In genomic region chr4:128854433-128854832, GRCh38 we compare ENCODE assay signal across 9 cellular contexts. TPM values are rescaled to one million over a fixed set of nuclear protein-coding genes. Genes with fewer than 3 reads are reported as not detected.
A peak's percentile ranks its signal among the peaks of the same experiment; 100 is the strongest.
DNase-seq lines count a peak whose midpoint lies in the region; ATAC-seq, FAIRE-seq and TF ChIP-seq lines count a peak whose summit lies in the region.
"Had no signal": no experiment of that assay in that cellular context is flagged by ENCODE, and none has a peak within 500 bp of the region (broad histone marks: within the 10 kb centered on the region; RNA-seq: fewer than 3 reads in every experiment).

No MANE protein-coding gene starts in this region.

- ATAC-seq in GM18519 (IDR thresholded peaks at IDR 0.05; ENCODE audit: low FRiP score, unreplicated experiment) (peak; percentile 79), mucosa of descending colon (peak; percentile 61), left lobe of liver (no peak)

- no peak overlapping the region for H3K4me3 ChIP-seq in mucosa of descending colon

- H3K9me3 Mint-ChIP-seq in HFFc6 = no peaks in the 10 kb centered on the region

- TF ChIP-seq CTCF in HFFc6 (IDR thresholded peaks at IDR 0.05) (no peak), mucosa of descending colon (IDR thresholded peaks at IDR 0.05) (no peak)

- H3K27ac Mint-ChIP-seq in HFFc6 = peak overlapping the region; percentile 81

- no peak for FAIRE-seq in RCC 7860 (lab: Jason Lieb, UNC)
- FAIRE-seq: H1 had no signal

- H3K9me3 ChIP-seq in mucosa of descending colon = no peaks in the 10 kb centered on the region

- no peaks in the 10 kb centered on the region for H3K36me3 ChIP-seq in mucosa of descending colon (ENCODE audit: low read depth)

- intact Hi-C loops in mucosa of descending colon (cut with DNase I, micrococcal nuclease) = no loop called here

- peaks cover 67% of the 10 kb centered on the region for H3K36me3 Mint-ChIP-seq in HFFc6 (ENCODE audit: low read depth)

- H3K4me1 ChIP-seq in mucosa of descending colon (ENCODE audit: low read depth) = peaks cover 3% of the 10 kb centered on the region

- H3K4me1 Mint-ChIP-seq in HFFc6 (ENCODE audit: low read depth) = peaks cover 47% of the 10 kb centered on the region

- peak overlapping the region; percentile 38; the same call in 1 of the 2 replicates for H3K4me3 Mint-ChIP-seq in HFFc6

- H3K27me3 Mint-ChIP-seq in HFFc6 (ENCODE audit: insufficient read depth) = no peaks in the 10 kb centered on the region; the same call in 1 of the 2 replicates

- DNase-seq in HFFc6 (peak; percentile 59), NOMO-1 treated with dmso at 0.1 percent for 144 hours (lab: John Stamatoyannopoulos, UW; ENCODE audit: unreplicated experiment) (peak; percentile 64), mucosa of descending colon (no peak), AG08396 (ENCODE audit: low spot score) (no peak), RCC 7860 (ENCODE audit: low spot score) (no peak), left lobe of liver (ENCODE audit: low spot score) (no peak)
- no peak for DNase-seq in stimulated activated CD4-positive, alpha-beta T cell treated with anti-CD3 and anti-CD28 coated beads, Interleukin-4, amount 100 ng/mL, for 24 hours

RNA-seq across cellular contexts. Expression of gene JADE1, which starts 44.9 kb away (rescaled TPM):
- total RNA-seq in HFFc6 (2021; fragmentation: NEBNext Ultra II Directional; extraction: Animal tissue kit (Norgen Biotek cat#: 25700)) = 10 to 100 TPM; 23.2 to 32.4 (median 26.6) TPM
- total RNA-seq in mucosa of descending colon (10 to 100 TPM in 2 of 3 donors, 1 to 10 TPM in 1; 8.5 to 30.9 (median 10.8) TPM), left lobe of liver (12.8 TPM)

Comparison
In these comparisons a context has a peak if more than half of its experiments do, and no peak if none do; other contexts are left out.
1. DNase-seq: peak in HFFc6 (single experiment) and NOMO-1 treated with dmso at 0.1 percent for 144 hours (single experiment); none in mucosa of descending colon (0 of 3), AG08396 (single experiment), stimulated activated CD4-positive, alpha-beta T cell treated with anti-CD3 and anti-CD28 coated beads, Interleukin-4, amount 100 ng/mL, for 24 hours (single experiment), RCC 7860 (single experiment) and left lobe of liver (single experiment).